Comparison of ENCODE assay signal across 22 cellular contexts in the genomic region with DNA sequence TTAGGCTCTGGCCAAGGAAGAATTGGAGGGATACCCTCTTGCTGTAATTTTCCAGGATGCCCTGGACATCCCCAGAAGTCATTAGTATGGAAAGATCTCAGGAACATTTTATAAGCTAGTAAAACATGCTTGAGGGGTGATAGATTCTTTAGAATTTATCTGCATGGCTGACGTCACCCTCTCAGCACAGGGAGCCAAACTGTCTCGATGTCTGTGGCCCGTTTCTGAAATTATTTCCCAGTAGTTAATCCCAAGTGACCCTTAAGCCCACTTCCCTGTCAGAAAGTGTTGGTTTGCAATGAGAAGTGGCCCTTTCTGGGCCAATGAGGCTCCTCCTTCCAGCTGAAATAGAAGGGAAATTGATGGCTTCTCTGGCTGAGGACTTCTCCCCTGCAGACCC.
A peak's percentile ranks its signal among the peaks of the same experiment; 100 is the strongest.
DNase-seq lines count a peak whose midpoint lies in the region; ATAC-seq and TF ChIP-seq lines count a peak whose summit lies in the region.
"Had no signal": no experiment of that assay in that cellular context is flagged by ENCODE, and none has a peak within 500 bp of the region (broad histone marks: within the 10 kb centered on the region; RNA-seq: fewer than 3 reads in every experiment).

No MANE protein-coding gene starts in this region.

- peaks cover 1% of the 10 kb centered on the region; the same call in 1 of the 2 replicates for H3K27me3 ChIP-seq in IMR-90 (ENCODE audit: control insufficient read depth, insufficient read depth, low read length)
- H3K27me3 ChIP-seq in mesenchymal stem cell (ENCODE audit: control insufficient read depth in 1 of 2, insufficient read depth in 1 of 2, low read length in 2 of 2), result peaks cover 0 to 3% of the 10 kb centered on the region in 2 experiments
- H3K27me3 ChIP-seq: BLaER1 treated with 17β-estradiol and CSF1 and Interleukin-3, amounts not matched to agents 10 nM and 100 nM had no signal

- H2BK5ac ChIP-seq in IMR-90 (ENCODE audit: low read depth, low read length, poor library complexity, severe bottlenecking) (no peak overlapping the region), mesenchymal stem cell (ENCODE audit: low read depth, low read length, poor library complexity, severe bottlenecking) (no peak overlapping the region)

- H4K91ac ChIP-seq in IMR-90 (ENCODE audit: insufficient read depth, low read depth, low read length) (no peak overlapping the region), mesenchymal stem cell (ENCODE audit: low read length) (no peak overlapping the region)

- H4K8ac ChIP-seq in IMR-90 (ENCODE audit: low read depth in 2 of 2, low read length in 2 of 2) (no peak overlapping the region), mesenchymal stem cell (ENCODE audit: low read length) (no peak overlapping the region)

- H2AFZ ChIP-seq in IMR-90 (replicated peaks; ENCODE audit: low read length, poor library complexity) (no peak overlapping the region), mesenchymal stem cell (ENCODE audit: low read depth, low read length) (no peak overlapping the region)

- intact Hi-C loops in IMR-90 (cut with micrococcal nuclease), result no loop called here

- peaks cover 5% of the 10 kb centered on the region; the same call in 1 of the 2 replicates for H3K9me1 ChIP-seq in IMR-90 (ENCODE audit: insufficient read depth, low read length)

- TF ChIP-seq CTCF in IMR-90 (conservative IDR thresholded peaks at IDR 0.05; ENCODE audit: low read depth, low read length) (no peak), retinal pigment epithelial cell (conservative IDR thresholded peaks at IDR 0.05; ENCODE audit: low read depth, low read length) (no peak)

- no peak overlapping the region for H3K56ac ChIP-seq in IMR-90 (ENCODE audit: extremely low read depth, insufficient read depth, low read length)

- peak overlapping the region; percentile 18; the same call in 1 of the 2 replicates for H2BK20ac ChIP-seq in IMR-90 (ENCODE audit: low read depth, low read length)

- no peak overlapping the region for H3K9ac ChIP-seq in IMR-90 (ENCODE audit: low read depth, low read length)
- H3K9ac ChIP-seq in mesenchymal stem cell (ENCODE audit: low read length), result no peak overlapping the region
- H3K9ac ChIP-seq: BLaER1 treated with 17β-estradiol and CSF1 and Interleukin-3, amounts not matched to agents 10 nM and 100 nM; SK-N-SH had no signal

- no TSS peak for BruUV-seq in IMR-90 (replicated peaks; lab: Mats Ljungman, UMichigan)

- in situ Hi-C loops in IMR-90 (cut with MboI; ENCODE audit: low sequenced_read_pairs), result no loop called here

- H4K20me1 ChIP-seq in IMR-90 (ENCODE audit: insufficient read depth, low read length), result no peaks in the 10 kb centered on the region
- H4K20me1 ChIP-seq: BLaER1 treated with 17β-estradiol and CSF1 and Interleukin-3, amounts not matched to agents 10 nM and 100 nM had no signal

- H3K14ac ChIP-seq in IMR-90 (replicated peaks; ENCODE audit: low read depth, low read length) (0 out of 2 replicates have a peak overlapping the region, but pooled peaks have one; percentile 24), mesenchymal stem cell (ENCODE audit: low read length in 2 of 2) (no peak overlapping the region)

- H3K27ac ChIP-seq in IMR-90 (ENCODE audit: insufficient read depth, low read length), result no peak overlapping the region
- no peak overlapping the region for H3K27ac ChIP-seq in mesenchymal stem cell (ENCODE audit: low read length, poor library complexity, severe bottlenecking)
- H3K27ac ChIP-seq: BLaER1 treated with 17β-estradiol and CSF1 and Interleukin-3, amounts not matched to agents 10 nM and 100 nM had no signal

- H3K79me1 ChIP-seq in IMR-90 (ENCODE audit: low read depth in 1 of 2, low read length in 2 of 2) (no peaks in the 10 kb centered on the region), mesenchymal stem cell (replicated peaks; ENCODE audit: low read length, poor library complexity, severe bottlenecking) (no peaks in the 10 kb centered on the region)

- TF ChIP-seq POLR2A in IMR-90 (IDR thresholded peaks at IDR 0.05; ENCODE audit: low read depth, low read length), result no peak

- peak overlapping the region; percentile 45; the same call in 1 of the 2 replicates for H4K5ac ChIP-seq in IMR-90 (ENCODE audit: low read depth, low read length)

- H3K4me3 ChIP-seq in IMR-90 (ENCODE audit: insufficient read depth, low read depth, low read length) (no peak overlapping the region), mesenchymal stem cell (ENCODE audit: insufficient read depth in 1 of 2, low read depth in 1 of 2, low read length in 2 of 2) (no peak overlapping the region), retinal pigment epithelial cell (ENCODE audit: low read length) (no peak overlapping the region)
- H3K4me3 ChIP-seq: A549; BLaER1 treated with 17β-estradiol and CSF1 and Interleukin-3, amounts not matched to agents 10 nM and 100 nM had no signal

- no peak for ATAC-seq in IMR-90 (ENCODE audit: low read depth)
- ATAC-seq: A549, PC-3 had no signal

- 0 out of 3 replicates have a peak overlapping the region, but pooled peaks have one; percentile 44 for H2BK15ac ChIP-seq in IMR-90 (ENCODE audit: low read depth, low read length)
- no peak overlapping the region for H2BK15ac ChIP-seq in mesenchymal stem cell (ENCODE audit: low read depth, poor library complexity, severe bottlenecking)

- no CpG with 5 or more reads among the region's 3 CpGs for WGBS in IMR-90 (ENCODE audit: extremely low coverage in 2 of 2, insufficient read length in 1 of 2), 2 experiments
- 75% methylated on average over 1 of the region's 3 CpGs for WGBS in mesenchymal stem cell

- H3K4me2 ChIP-seq in IMR-90 (ENCODE audit: low read depth, low read length) (no peak overlapping the region), mesenchymal stem cell (ENCODE audit: low read length, poor library complexity, severe bottlenecking) (no peak overlapping the region)
- H3K4me2 ChIP-seq: A549; BLaER1 treated with 17β-estradiol and CSF1 and Interleukin-3, amounts not matched to agents 10 nM and 100 nM; SK-N-SH had no signal

- H2AK9ac ChIP-seq in IMR-90 (replicated peaks; ENCODE audit: low read depth, low read length, poor library complexity), result no peak overlapping the region

- H2AK5ac ChIP-seq in IMR-90 (ENCODE audit: low read depth, low read length), result no peak overlapping the region
- no peak overlapping the region for H2AK5ac ChIP-seq in mesenchymal stem cell (ENCODE audit: low read length, severe bottlenecking)

- no peak overlapping the region for H2BK12ac ChIP-seq in mesenchymal stem cell (ENCODE audit: low read length in 2 of 2)

- CTCF ChIA-PET in IMR-90 (lab: Yijun Ruan, JAX), result interaction anchor here (0.5 kb wide), 1 partner anchor 25 kb away, joined by 3 read pairs; no protein-coding TSS in a partner anchor

- H3K4me1 ChIP-seq in IMR-90 (ENCODE audit: control insufficient read depth, insufficient read depth, low read length) (peaks cover 15% of the 10 kb centered on the region), mesenchymal stem cell (ENCODE audit: control insufficient read depth, insufficient read depth, low read depth, low read length) (peaks cover 13% of the 10 kb centered on the region)
- H3K4me1 ChIP-seq: BLaER1 treated with 17β-estradiol and CSF1 and Interleukin-3, amounts not matched to agents 10 nM and 100 nM had no signal

- H3K18ac ChIP-seq in IMR-90 (ENCODE audit: low read depth, low read length) (peak overlapping the region; percentile 1; the same call in 1 of the 2 replicates), mesenchymal stem cell (ENCODE audit: low read depth in 1 of 2, low read length in 2 of 2) (peak overlapping the region in 1 of 2 experiments; percentile 42)

- no peaks in the 10 kb centered on the region for H3K36me3 ChIP-seq in IMR-90 (ENCODE audit: control insufficient read depth, insufficient read depth, low read length)
- no peaks in the 10 kb centered on the region for H3K36me3 ChIP-seq in mesenchymal stem cell (ENCODE audit: control insufficient read depth in 1 of 2, insufficient read depth in 2 of 2, low read depth in 1 of 2, low read length in 2 of 2)
- H3K36me3 ChIP-seq: BLaER1 treated with 17β-estradiol and CSF1 and Interleukin-3, amounts not matched to agents 10 nM and 100 nM had no signal

- POLR2A ChIA-PET in IMR-90 (lab: Charles Lee; ENCODE audit: unreplicated experiment), result no interaction called here

- no peak for TF ChIP-seq RAD21 in IMR-90 (IDR thresholded peaks at IDR 0.05; ENCODE audit: low read length)

- peaks cover 3% of the 10 kb centered on the region; the same call in 1 of the 2 replicates for H3K9me3 ChIP-seq in IMR-90 (ENCODE audit: control insufficient read depth, insufficient read depth, low read length)
- peaks cover 8% of the 10 kb centered on the region for H3K9me3 ChIP-seq in mesenchymal stem cell (ENCODE audit: control insufficient read depth, low read length)
- H3K9me3 ChIP-seq: A549; BLaER1 treated with 17β-estradiol and CSF1 and Interleukin-3, amounts not matched to agents 10 nM and 100 nM; SK-N-SH had no signal

- H3K23ac ChIP-seq in IMR-90 (ENCODE audit: low read depth, low read length), result no peak overlapping the region
- no peak overlapping the region for H3K23ac ChIP-seq in mesenchymal stem cell (ENCODE audit: low read length in 2 of 2)

- peak; percentile 27 for DNase-seq in DMS79 treated with DMSO at 0.1 percent for 48 hours (lab: John Stamatoyannopoulos, UW)
- no peak for DNase-seq in IMR-90
- peak; percentile 33 for DNase-seq in mesenchymal stem cell
- peak; percentile 33 for DNase-seq in retinal pigment epithelial cell (ENCODE audit: low read depth)
- DNase-seq in activated CD4-positive, alpha-beta T cell treated with anti-CD3 and anti-CD28 coated beads for 4 hours, result no peak
- no peak for DNase-seq in NCI-H526 (lab: John Stamatoyannopoulos, UW)
- no peak for DNase-seq in NCI-H187 (lab: John Stamatoyannopoulos, UW)
- DNase-seq: AML-193; CD4-positive, alpha-beta T cell; NCI-H1092 treated with DMSO at 0.1 percent for 48 hours; NCI-H1436; NCI-H187 treated with DMSO at 0.1 percent for 48 hours; NCI-H2171 treated with DMSO at 0.1 percent for 48 hours; NCI-H446; NCI-H524 treated with DMSO at 0.1 percent for 48 hours; NCI-H82; NK-92 treated with Interleukin-12 subunit alpha and Interleukin-12 subunit beta, amount 100 ng/mL, for 24 hours; PC-3; SK-N-SH; SW 1271 had no signal

- no peak overlapping the region for H2BK120ac ChIP-seq in IMR-90 (ENCODE audit: low read depth, low read length)
- H2BK120ac ChIP-seq in mesenchymal stem cell (ENCODE audit: low read depth, low read length), result no peak overlapping the region

- dilution Hi-C loops in IMR-90 (cut with HindIII; ENCODE audit: low sequenced_read_pairs, unreplicated experiment), result no loop called here

- H3K4ac ChIP-seq in IMR-90 (ENCODE audit: low read depth, low read length) (no peak overlapping the region), mesenchymal stem cell (ENCODE audit: low read depth in 1 of 2, low read length in 2 of 2) (no peak overlapping the region)

Comparison
In these comparisons a context has a peak if more than half of its experiments do, and no peak if none do; other contexts are left out.
1. DNase-seq: peak in DMS79 treated with DMSO at 0.1 percent for 48 hours (single experiment), mesenchymal stem cell (single experiment) and retinal pigment epithelial cell (single experiment); none in IMR-90 (single experiment), activated CD4-positive, alpha-beta T cell treated with anti-CD3 and anti-CD28 coated beads for 4 hours (0 of 2), NCI-H526 (0 of 2) and NCI-H187 (0 of 2).